Comparison of ENCODE assay signal across 14 cellular contexts in genomic region chr17:47736501-47737211, GRCh38. TPM values are rescaled to one million over a fixed set of nuclear protein-coding genes. Genes with fewer than 3 reads are reported as not detected.
DNase-seq lines count a peak whose midpoint lies in the region; ATAC-seq lines count a peak whose summit lies in the region.
"Had no signal": no experiment of that assay in that cellular context is flagged by ENCODE, and none has a peak within 500 bp of the region (broad histone marks: within the 10 kb centered on the region; RNA-seq: fewer than 3 reads in every experiment).

No MANE protein-coding gene starts in this region.

- peak overlapping the region; percentile 93 for H3K27ac Mint-ChIP-seq in stimulated activated naive CD8-positive, alpha-beta T cell treated with anti-CD3 and anti-CD28 coated beads, Interleukin-15, Interleukin-2, amounts not matched to agents 100 ng/mL and 50 ng/mL, for 24 hours
- peak overlapping the region; percentile 89 for H3K27ac Mint-ChIP-seq in activated T-cell treated with anti-CD3 and anti-CD28 coated beads, Interleukin-2, amount 50 U/mL, for 72 hours
- H3K27ac Mint-ChIP-seq in naive thymus-derived CD8-positive, alpha-beta T cell: peak overlapping the region in 3 of 10 donors; percentile 20 to 93 (median 83)

- H3K36me3 Mint-ChIP-seq in stimulated activated naive CD8-positive, alpha-beta T cell treated with anti-CD3 and anti-CD28 coated beads, Interleukin-15, Interleukin-2, amounts not matched to agents 100 ng/mL and 50 ng/mL, for 24 hours (ENCODE audit: low read depth): peaks cover 54% of the 10 kb centered on the region
- H3K36me3 Mint-ChIP-seq in activated T-cell treated with anti-CD3 and anti-CD28 coated beads, Interleukin-2, amount 50 U/mL, for 72 hours (ENCODE audit: insufficient read depth in 2 of 2): peaks cover 16 to 22% of the 10 kb centered on the region in 2 donors
- H3K36me3 Mint-ChIP-seq in naive thymus-derived CD8-positive, alpha-beta T cell: no peaks in the 10 kb centered on the region

- no peak for ATAC-seq in stimulated activated naive CD8-positive, alpha-beta T cell treated with anti-CD3 and anti-CD28 coated beads, Interleukin-15, Interleukin-2, amounts not matched to agents 100 U/mL and 50 U/mL, for 24 hours
- ATAC-seq in activated T-cell treated with anti-CD3 and anti-CD28 coated beads, Interleukin-2, amount 50 U/mL, for 72 hours (replicated peaks in 1 of 2): no peak
- no peak for ATAC-seq in naive thymus-derived CD8-positive, alpha-beta T cell
- ATAC-seq in GM19452 (IDR thresholded peaks at IDR 0.05; ENCODE audit: unreplicated experiment) (no peak), HG03571 (IDR thresholded peaks at IDR 0.05; ENCODE audit: unreplicated experiment) (no peak)

- H3K4me1 Mint-ChIP-seq in stimulated activated naive CD8-positive, alpha-beta T cell treated with anti-CD3 and anti-CD28 coated beads, Interleukin-15, Interleukin-2, amounts not matched to agents 100 ng/mL and 50 ng/mL, for 24 hours (ENCODE audit: low read depth): peaks cover 69% of the 10 kb centered on the region
- peaks cover 78% of the 10 kb centered on the region for H3K4me1 Mint-ChIP-seq in activated T-cell treated with anti-CD3 and anti-CD28 coated beads, Interleukin-2, amount 50 U/mL, for 72 hours (ENCODE audit: low read depth)
- H3K4me1 Mint-ChIP-seq in naive thymus-derived CD8-positive, alpha-beta T cell: peaks cover 17 to 57% (median 28%) of the 10 kb centered on the region in 4 donors

- peaks cover 3% of the 10 kb centered on the region for H3K27me3 Mint-ChIP-seq in stimulated activated naive CD8-positive, alpha-beta T cell treated with anti-CD3 and anti-CD28 coated beads, Interleukin-15, Interleukin-2, amounts not matched to agents 100 ng/mL and 50 ng/mL, for 24 hours
- no peaks in the 10 kb centered on the region for H3K27me3 Mint-ChIP-seq in activated T-cell treated with anti-CD3 and anti-CD28 coated beads, Interleukin-2, amount 50 U/mL, for 72 hours (ENCODE audit: low read depth)
- H3K27me3 Mint-ChIP-seq in naive thymus-derived CD8-positive, alpha-beta T cell: peaks cover 2 to 11% (median 7%) of the 10 kb centered on the region in 5 donors

- DNase-seq in stimulated activated naive CD8-positive, alpha-beta T cell treated with anti-CD3 and anti-CD28 coated beads, Interleukin-15, Interleukin-2, amounts not matched to agents 100 U/mL and 50 U/mL, for 24 hours: no peak
- DNase-seq in activated T-cell treated with anti-CD3 and anti-CD28 coated beads, Interleukin-2, amount 50 U/mL, for 72 hours: no peak
- DNase-seq in naive thymus-derived CD8-positive, alpha-beta T cell: no peak
- no peak for DNase-seq in NCI-H1092 treated with DMSO at 0.1 percent for 48 hours (lab: John Stamatoyannopoulos, UW)
- no peak for DNase-seq in effector CD4-positive, alpha-beta T cell
- DNase-seq: activated gamma-delta T cell; effector CD8-positive, alpha-beta T cell; HCEC 1CT; NCI-H1417 treated with DMSO at 0.1 percent for 48 hours; SJCRH30 had no signal

- no peaks in the 10 kb centered on the region for H3K9me3 Mint-ChIP-seq in stimulated activated naive CD8-positive, alpha-beta T cell treated with anti-CD3 and anti-CD28 coated beads, Interleukin-15, Interleukin-2, amounts not matched to agents 100 ng/mL and 50 ng/mL, for 24 hours
- no peaks in the 10 kb centered on the region for H3K9me3 Mint-ChIP-seq in activated T-cell treated with anti-CD3 and anti-CD28 coated beads, Interleukin-2, amount 50 U/mL, for 72 hours
- no peaks in the 10 kb centered on the region for H3K9me3 Mint-ChIP-seq in naive thymus-derived CD8-positive, alpha-beta T cell

- POLR2A ChIA-PET in naive thymus-derived CD8-positive, alpha-beta T cell (lab: Charles Lee): interaction anchor here (0.9 kb wide), 1 partner anchor 19 kb away, joined by 4 read pairs; no protein-coding TSS in a partner anchor

- H3K4me3 Mint-ChIP-seq in stimulated activated naive CD8-positive, alpha-beta T cell treated with anti-CD3 and anti-CD28 coated beads, Interleukin-15, Interleukin-2, amounts not matched to agents 100 ng/mL and 50 ng/mL, for 24 hours: peak overlapping the region; percentile 99
- peak overlapping the region; percentile 96 to 100 for H3K4me3 Mint-ChIP-seq in activated T-cell treated with anti-CD3 and anti-CD28 coated beads, Interleukin-2, amount 50 U/mL, for 72 hours
- peak overlapping the region in 7 of 10 donors; percentile 9 to 98 (median 40) for H3K4me3 Mint-ChIP-seq in naive thymus-derived CD8-positive, alpha-beta T cell

RNA-seq across cellular contexts. Expression of gene TBX21, which starts 3.6 kb away (rescaled TPM):
- 10 to 100 TPM; 27.9 to 45.5 TPM for total RNA-seq in activated T-cell treated with anti-CD3 and anti-CD28 coated beads, Interleukin-2, amount 50 U/mL, for 72 hours
- 1 to 10 TPM; 1.6 to 2.1 TPM for total RNA-seq in naive thymus-derived CD8-positive, alpha-beta T cell
- 10 to 100 TPM in 1 of 3 donors, 1 to 10 TPM in 1, under 1 TPM in 1; 0.42 to 27.4 (median 1.3) TPM for polyA plus RNA-seq in naive thymus-derived CD8-positive, alpha-beta T cell
- total RNA-seq: SJCRH30, skeletal muscle tissue had no signal

RNA-seq across cellular contexts. Expression of gene TBKBP1, which starts 42.7 kb away (rescaled TPM):
- total RNA-seq in activated T-cell treated with anti-CD3 and anti-CD28 coated beads, Interleukin-2, amount 50 U/mL, for 72 hours: 10 to 100 TPM; 24.2 to 28.7 TPM
- 1 to 10 TPM; 1.4 to 3.1 TPM for total RNA-seq in naive thymus-derived CD8-positive, alpha-beta T cell
- polyA plus RNA-seq in naive thymus-derived CD8-positive, alpha-beta T cell: under 1 TPM in 2 of 3 donors, not detected in 1; 0.07 to 0.59 TPM

Comparison
In these comparisons a context has a peak if more than half of its experiments do, and no peak if none do; other contexts are left out.
1. H3K4me3 Mint-ChIP-seq: peak in every context shown above with its lines; median percentile 99 in stimulated activated naive CD8-positive, alpha-beta T cell treated with anti-CD3 and anti-CD28 coated beads, Interleukin-15, Interleukin-2, amounts not matched to agents 100 ng/mL and 50 ng/mL, for 24 hours; 98 in activated T-cell treated with anti-CD3 and anti-CD28 coated beads, Interleukin-2, amount 50 U/mL, for 72 hours; 40 in naive thymus-derived CD8-positive, alpha-beta T cell.
2. RNA of gene TBX21, which starts 3.6 kb away (total RNA-seq): 27.9 to 45.5 TPM in activated T-cell treated with anti-CD3 and anti-CD28 coated beads, Interleukin-2, amount 50 U/mL, for 72 hours; 1.6 to 2.1 TPM in naive thymus-derived CD8-positive, alpha-beta T cell; every median in the first group is over 4 times any median in the second.
3. RNA of gene TBKBP1, which starts 42.7 kb away (total RNA-seq): 24.2 to 28.7 TPM in activated T-cell treated with anti-CD3 and anti-CD28 coated beads, Interleukin-2, amount 50 U/mL, for 72 hours; 1.4 to 3.1 TPM in naive thymus-derived CD8-positive, alpha-beta T cell; every median in the first group is over 4 times any median in the second.